In the genomic region with DNA sequence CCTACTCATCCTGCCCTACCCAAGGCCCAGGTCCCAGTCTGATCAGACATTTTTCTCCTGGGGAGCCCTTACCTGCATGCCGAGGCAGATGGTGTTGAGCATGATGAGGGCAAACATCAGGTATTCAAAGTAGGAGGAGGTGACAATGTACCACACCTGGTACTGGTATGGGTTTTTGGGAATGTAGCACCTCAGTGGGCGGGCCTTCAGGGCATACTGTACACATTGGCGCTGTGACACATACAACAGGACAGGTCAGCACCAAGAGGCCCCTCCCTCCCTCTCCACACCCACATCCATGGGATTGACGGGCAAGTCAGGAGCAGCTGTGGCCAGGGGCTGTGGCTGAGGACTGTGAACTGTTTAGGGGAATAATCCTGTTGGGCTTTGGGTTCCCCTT, we compare ENCODE assay signal across 21 cellular contexts. TPM values are rescaled to one million over a fixed set of nuclear protein-coding genes. Genes with fewer than 3 reads are reported as not detected.
"Had no signal": no experiment of that assay in that cellular context is flagged by ENCODE, and none has a peak within 500 bp of the region (broad histone marks: within the 10 kb centered on the region; RNA-seq: fewer than 3 reads in every experiment).

No MANE protein-coding gene starts in this region.

- H3K9me3 ChIP-seq: body of pancreas, neutrophil, pancreas, right lobe of liver, testis, vagina had no signal

- H3K27me3 ChIP-seq: body of pancreas, pancreas, right lobe of liver, testis, vagina had no signal

- H3K36me3 ChIP-seq: neutrophil, pancreas, right lobe of liver, vagina had no signal

- H3K27ac ChIP-seq: body of pancreas, neutrophil, pancreas, right lobe of liver, testis, vagina had no signal

- H3K4me1 ChIP-seq: vagina had no signal

- DNase-seq: activated CD4-positive, alpha-beta memory T cell treated with anti-CD3 and anti-CD28 coated beads for 36 hours; activated CD4-positive, alpha-beta T cell treated with anti-CD3 and anti-CD28 coated beads for 48 hours; activated gamma-delta T cell; activated naive CD4-positive, alpha-beta T cell treated with anti-CD3 and anti-CD28 coated beads, Interleukin-2, amount 50 U/mL, for 16 hours; activated naive CD8-positive, alpha-beta T cell treated with anti-CD3 and anti-CD28 coated beads, Interleukin-2, amount 50 U/mL, for 24 hours; activated T-cell treated with anti-CD3 and anti-CD28 coated beads, Interleukin-2, amount 50 U/mL, for 72 hours; dermis blood vessel endothelial cell; effector CD8-positive, alpha-beta T cell; erythroblast; foreskin melanocyte; midbrain; natural killer cell; stimulated activated CD4-positive, alpha-beta T cell treated with anti-CD3 and anti-CD28 coated beads, Interleukin-2, amount 100 ng/mL, for 24 hours; T1000; testis had no signal

- ATAC-seq: activated naive CD8-positive, alpha-beta T cell treated with anti-CD3 and anti-CD28 coated beads, Interleukin-2, amount 50 U/mL, for 24 hours; activated T-cell treated with anti-CD3 and anti-CD28 coated beads, Interleukin-2, amount 50 U/mL, for 72 hours; body of pancreas; natural killer cell; stimulated activated memory B cell treated with anti-CD40 and anti-IgM and Interleukin-4, amounts not matched to agents 10 μg/mL and 1 μg/mL and 100 μg/mL, for 72 hours had no signal

- H3K4me3 ChIP-seq: body of pancreas, pancreas, right lobe of liver, testis, vagina had no signal

RNA-seq across cellular contexts. Expression of gene CACNA1S, which starts 51.6 kb away (rescaled TPM):
- total RNA-seq: activated CD4-positive, alpha-beta memory T cell treated with anti-CD3 and anti-CD28 coated beads for 36 hours; activated T-cell treated with anti-CD3 and anti-CD28 coated beads, Interleukin-2, amount 50 U/mL, for 72 hours; dermis blood vessel endothelial cell; natural killer cell; pancreas; vagina had no signal
